Comparison of ENCODE assay signal across 15 cellular contexts in the genomic region with DNA sequence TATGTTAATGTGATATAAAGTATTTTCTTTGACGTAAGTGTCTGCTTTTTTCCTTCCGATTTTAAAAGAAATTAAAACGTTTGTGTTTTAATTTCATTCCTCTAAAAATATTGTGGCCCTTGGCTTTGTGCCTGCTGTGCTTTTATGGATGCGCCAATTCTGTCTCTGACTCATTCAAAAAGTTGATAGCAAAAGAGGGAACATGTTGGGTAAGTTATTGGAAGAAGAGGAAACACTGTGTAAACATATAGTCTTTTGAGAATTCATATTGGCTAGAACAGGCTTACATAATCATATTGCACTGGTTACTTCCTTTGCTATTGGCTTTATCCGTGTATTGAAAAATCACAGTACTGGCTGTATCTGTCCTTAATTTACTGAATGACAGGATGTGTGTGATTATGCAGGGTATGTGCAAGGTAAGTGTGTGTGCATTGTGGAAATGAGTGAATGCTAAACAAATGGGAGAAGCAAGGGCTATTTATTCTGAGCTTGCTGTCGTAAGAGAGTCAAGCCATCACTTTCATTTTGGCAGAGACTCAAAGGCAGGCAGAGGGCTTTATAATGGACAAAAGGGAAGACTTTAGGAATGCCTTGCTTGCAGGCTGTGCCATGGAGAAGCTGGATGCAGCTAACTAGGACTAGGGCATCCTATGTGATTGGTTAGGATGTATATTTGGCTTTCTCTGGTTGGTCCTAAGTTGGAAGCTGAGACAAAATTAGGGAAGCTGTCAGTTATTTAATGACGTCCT.
DNase-seq lines count a peak whose midpoint lies in the region.
"Had no signal": no experiment of that assay in that cellular context is flagged by ENCODE, and none has a peak within 500 bp of the region (broad histone marks: within the 10 kb centered on the region; RNA-seq: fewer than 3 reads in every experiment).

No MANE protein-coding gene starts in this region.

- H3K9ac ChIP-seq in adipocyte (ENCODE audit: low read length), result peak overlapping the region; percentile 6
- H3K9ac ChIP-seq in stomach smooth muscle (ENCODE audit: low read length in 2 of 2), result no peak overlapping the region

- H3K4me1 ChIP-seq in adipocyte (ENCODE audit: control insufficient read depth, insufficient read depth, low read length) (peaks cover 31% of the 10 kb centered on the region), stomach smooth muscle (ENCODE audit: control insufficient read depth, insufficient read depth, low read length) (peaks cover 10% of the 10 kb centered on the region)
- H3K4me1 ChIP-seq: thyroid gland had no signal

- peak overlapping the region; percentile 53 for H3K27ac ChIP-seq in stomach smooth muscle (ENCODE audit: low read length)
- H3K27ac ChIP-seq: 22Rv1, thyroid gland had no signal

- no peaks in the 10 kb centered on the region for H3K27me3 ChIP-seq in adipocyte (replicated peaks; ENCODE audit: control insufficient read depth, insufficient read depth, low read length)
- H3K27me3 ChIP-seq in stomach smooth muscle (ENCODE audit: control insufficient read depth in 1 of 2, insufficient read depth in 2 of 2, low read length in 2 of 2), result no peaks in the 10 kb centered on the region
- H3K27me3 ChIP-seq: thyroid gland had no signal

- no peaks in the 10 kb centered on the region for H3K36me3 ChIP-seq in adipocyte (ENCODE audit: control insufficient read depth, insufficient read depth, low read length, severe bottlenecking)
- H3K36me3 ChIP-seq in stomach smooth muscle (ENCODE audit: control insufficient read depth in 2 of 2, insufficient read depth in 2 of 2, low read length in 2 of 2), result no peaks in the 10 kb centered on the region
- H3K36me3 ChIP-seq: thyroid gland had no signal

- H3K4me3 ChIP-seq in adipocyte (ENCODE audit: low read length) (peak overlapping the region; percentile 71), stomach smooth muscle (ENCODE audit: low read length in 2 of 2) (peak overlapping the region in 1 of 2 donors; percentile 17)
- H3K4me3 ChIP-seq: thyroid gland had no signal

- no peaks in the 10 kb centered on the region for H3K9me3 ChIP-seq in adipocyte (ENCODE audit: control insufficient read depth, low read length)
- peaks cover 5 to 7% of the 10 kb centered on the region in 2 donors for H3K9me3 ChIP-seq in stomach smooth muscle (ENCODE audit: control insufficient read depth in 2 of 2, low read length in 2 of 2)
- H3K9me3 ChIP-seq: thyroid gland had no signal

- peak; percentile 28 for DNase-seq in DMS 273 (lab: John Stamatoyannopoulos, UW; ENCODE audit: unreplicated experiment)
- DNase-seq in DMS 273 treated with DMSO at 0.1 percent for 48 hours (lab: John Stamatoyannopoulos, UW), result no peak
- no peak for DNase-seq in adipocyte (ENCODE audit: low read depth)
- peak; percentile 8 to 44 for DNase-seq in hippocampal formation (lab: John Stamatoyannopoulos, UW)
- no peak for DNase-seq in GOT3 (lab: John Stamatoyannopoulos, UW)
- no peak for DNase-seq in stimulated activated CD4-positive, alpha-beta T cell treated with anti-CD3 and anti-CD28 coated beads, Interleukin-4, amount 100 ng/mL, for 24 hours
- no peak for DNase-seq in dedifferentiated amniotic fluid mesenchymal stem cell (ENCODE audit: extremely low spot score)
- DNase-seq: activated CD8-positive, alpha-beta T cell treated with anti-CD3 and anti-CD28 coated beads, Interleukin-2, amount 10 ng/mL, durations not matched to agents 7 days and 5 days; activated naive CD4-positive, alpha-beta T cell treated with Interleukin-2 at 50 U/mL for 16 hours; naive B cell; NCI-H1417 treated with DMSO at 0.1 percent for 48 hours; small intestine; thyroid gland had no signal

Comparison
In these comparisons a context has a peak if more than half of its experiments do, and no peak if none do; other contexts are left out.
1. DNase-seq: peak in DMS 273 (single experiment) and hippocampal formation (2 of 2); none in DMS 273 treated with DMSO at 0.1 percent for 48 hours (single experiment), adipocyte (single experiment), GOT3 (single experiment), stimulated activated CD4-positive, alpha-beta T cell treated with anti-CD3 and anti-CD28 coated beads, Interleukin-4, amount 100 ng/mL, for 24 hours (single experiment) and dedifferentiated amniotic fluid mesenchymal stem cell (single experiment).